ENCODE assay signal across 28 cellular contexts in genomic region chr5:108797986-108798385, GRCh38.
"Had no signal": no experiment of that assay in that cellular context is flagged by ENCODE, and none has a peak within 500 bp of the region (broad histone marks: within the 10 kb centered on the region; RNA-seq: fewer than 3 reads in every experiment).

No MANE protein-coding gene starts in this region.

- ATAC-seq: activated naive CD4-positive, alpha-beta T cell treated with anti-CD3 and anti-CD28 coated beads, Interleukin-2, amount 50 U/mL, for 72 hours; activated T-cell treated with anti-CD3 and anti-CD28 coated beads, Interleukin-2, amount 50 U/mL, for 4 hours had no signal

- H3K27ac Mint-ChIP-seq: activated CD4-positive, alpha-beta T cell treated with anti-CD3 and anti-CD28 coated beads, Interleukin-2, amount 10 ng/mL, durations not matched to agents 7 days and 5 days; activated naive CD4-positive, alpha-beta T cell treated with anti-CD3 and anti-CD28 coated beads for 36 hours; activated naive CD4-positive, alpha-beta T cell treated with anti-CD3 and anti-CD28 coated beads, Interleukin-2, amount 50 U/mL, for 72 hours; activated T-helper 1 cell treated with anti-CD3 and anti-CD28 coated beads, Interleukin-12 subunit alpha, Interleukin-12 subunit beta, Interleukin-2, Interleukin-4 antibody, amounts not matched to agents 30 ng/mL and 10 ng/mL and 1 ng/mL, durations not matched to agents 14 hours and 24 hours and 36 hours had no signal

- H3K9me3 Mint-ChIP-seq: activated T-helper 1 cell treated with anti-CD3 and anti-CD28 coated beads, Interleukin-12 subunit alpha, Interleukin-12 subunit beta, Interleukin-2, Interleukin-4 antibody, amounts not matched to agents 30 ng/mL and 10 ng/mL and 1 ng/mL, durations not matched to agents 14 hours and 24 hours and 36 hours had no signal

- DNase-seq: activated CD4-positive, alpha-beta T cell treated with anti-CD3 and anti-CD28 coated beads, Interleukin-2, amount 10 ng/mL, durations not matched to agents 7 days and 5 days; activated CD4-positive, alpha-beta T cell treated with anti-CD3 and anti-CD28 coated beads, Interleukin-2, amount 50 U/mL, for 48 hours; activated CD8-positive, alpha-beta memory T cell treated with anti-CD3 and anti-CD28 coated beads, Interleukin-2, amount 50 U/mL, for 4 hours; activated gamma-delta T cell treated with Interleukin-2 at 50 U/mL for 16 hours; activated naive CD4-positive, alpha-beta T cell treated with anti-CD3 and anti-CD28 coated beads for 36 hours; activated T-cell treated with anti-CD3 and anti-CD28 coated beads for 4 hours; activated T-cell treated with anti-CD3 and anti-CD28 coated beads, Interleukin-2, amount 50 U/mL, for 4 hours; adrenal gland; anterior cingulate cortex; caudate nucleus; cerebellar nuclear complex; Karpas-422; KBM-7; NCI-H1105; NCI-H1436; NCI-H1694; NCI-H1930; NCI-H2081 treated with DMSO at 0.1 percent for 48 hours; NCI-H226; NCI-H446 treated with DMSO at 0.1 percent for 48 hours; NCI-H524 treated with DMSO at 0.1 percent for 48 hours; SHP77; SJCRH30; T1000 had no signal

- H3K27me3 ChIP-seq: adrenal gland, SJCRH30 had no signal

- H3K4me3 ChIP-seq: adrenal gland, SJCRH30, SK-N-MC had no signal

- H3K27me3 Mint-ChIP-seq: activated CD4-positive, alpha-beta T cell treated with anti-CD3 and anti-CD28 coated beads, Interleukin-2, amount 10 ng/mL, durations not matched to agents 7 days and 5 days had no signal

- H3K36me3 ChIP-seq: adrenal gland had no signal

- H3K4me1 Mint-ChIP-seq: activated CD4-positive, alpha-beta T cell treated with anti-CD3 and anti-CD28 coated beads, Interleukin-2, amount 10 ng/mL, durations not matched to agents 7 days and 5 days; brain had no signal

- H3K4me1 ChIP-seq: adrenal gland, SJCRH30 had no signal

- H3K27ac ChIP-seq: adrenal gland, SJCRH30, SK-N-MC had no signal

- H3K4me3 Mint-ChIP-seq: activated CD4-positive, alpha-beta T cell treated with anti-CD3 and anti-CD28 coated beads, Interleukin-2, amount 10 ng/mL, durations not matched to agents 7 days and 5 days; activated naive CD4-positive, alpha-beta T cell treated with anti-CD3 and anti-CD28 coated beads for 36 hours; activated T-cell treated with anti-CD3 and anti-CD28 coated beads, Interleukin-2, amount 50 U/mL, for 4 hours; activated T-helper 1 cell treated with anti-CD3 and anti-CD28 coated beads, Interleukin-12 subunit alpha, Interleukin-12 subunit beta, Interleukin-2, Interleukin-4 antibody, amounts not matched to agents 30 ng/mL and 10 ng/mL and 1 ng/mL, durations not matched to agents 14 hours and 24 hours and 36 hours; brain had no signal
